Comparison of ENCODE assay signal across 8 cellular contexts in genomic region chr9:130433168-130433946, GRCh38. TPM values are rescaled to one million over a fixed set of nuclear protein-coding genes. Genes with fewer than 3 reads are reported as not detected.
DNase-seq lines count a peak whose midpoint lies in the region; ATAC-seq and TF ChIP-seq lines count a peak whose summit lies in the region.

No MANE protein-coding gene starts in this region.

- DNase-seq in COLO668 (lab: John Stamatoyannopoulos, UW; ENCODE audit: unreplicated experiment) (peak; percentile 44), HuH-7 (ENCODE audit: low spot score) (peak; percentile 94), heart right ventricle (peak in 1 of 2 donors; percentile 64), sigmoid colon (no peak), 8988T (no peak)
- peak; percentile 65 to 68 for DNase-seq in activated T-cell treated with anti-CD3 and anti-CD28 coated beads, Interleukin-2, amount 50 U/mL, for 72 hours

- peaks cover 0 to 14% (median 7%) of the 10 kb centered on the region in 9 donors for H3K4me1 ChIP-seq in heart right ventricle
- peaks cover 0 to 13% (median 11%) of the 10 kb centered on the region in 4 donors for H3K4me1 ChIP-seq in sigmoid colon

- peak; percentile 94 for ATAC-seq in activated T-cell treated with anti-CD3 and anti-CD28 coated beads, Interleukin-2, amount 50 U/mL, for 72 hours (replicated peaks in 1 of 2)
- ATAC-seq in heart right ventricle: peak; percentile 75 to 90 (median 84)
- no peak for ATAC-seq in HG03378 (IDR thresholded peaks at IDR 0.05; ENCODE audit: unreplicated experiment)
- ATAC-seq in GM21825 (IDR thresholded peaks at IDR 0.05; ENCODE audit: unreplicated experiment): no peak

- 7 to 12% methylated on average over 60 to 92 of the region's 92 CpGs for WGBS in heart right ventricle, 2 donors
- WGBS in sigmoid colon, 2 donors: 3 to 6% methylated on average over 92 of the region's 92 CpGs

- TF ChIP-seq CTCF in heart right ventricle (IDR thresholded peaks at IDR 0.05) (peak; percentile 50 to 83 (median 69)), sigmoid colon (IDR thresholded peaks at IDR 0.05) (peak in 3 of 4 experiments; percentile 29 to 76 (median 73))

- no peaks in the 10 kb centered on the region for H3K9me3 Mint-ChIP-seq in activated T-cell treated with anti-CD3 and anti-CD28 coated beads, Interleukin-2, amount 50 U/mL, for 72 hours

- TF ChIP-seq EP300 in sigmoid colon (IDR thresholded peaks at IDR 0.05): no peak

- no peaks in the 10 kb centered on the region for H3K36me3 ChIP-seq in heart right ventricle
- H3K36me3 ChIP-seq in sigmoid colon: peaks cover 0 to 29% (median 11%) of the 10 kb centered on the region in 4 donors

- no peak overlapping the region for H3K27ac Mint-ChIP-seq in activated T-cell treated with anti-CD3 and anti-CD28 coated beads, Interleukin-2, amount 50 U/mL, for 72 hours

- no peak overlapping the region for H3K27ac ChIP-seq in heart right ventricle
- H3K27ac ChIP-seq in sigmoid colon: peak overlapping the region in 2 of 4 donors; percentile 8 to 47

- peaks cover 9% of the 10 kb centered on the region for H3K4me1 Mint-ChIP-seq in activated T-cell treated with anti-CD3 and anti-CD28 coated beads, Interleukin-2, amount 50 U/mL, for 72 hours (ENCODE audit: low read depth)

- intact Hi-C loops in heart right ventricle (cut with DNase I): loop anchor here in 1 of 10 donors (10.0 kb wide), 1 partner anchor 59 kb away; no protein-coding TSS in a partner anchor
- intact Hi-C loops in sigmoid colon (cut with DNase I): no loop called here

- H3K4me3 Mint-ChIP-seq in activated T-cell treated with anti-CD3 and anti-CD28 coated beads, Interleukin-2, amount 50 U/mL, for 72 hours: peak overlapping the region; percentile 51 to 62

- TF ChIP-seq POLR2A in sigmoid colon (IDR thresholded peaks at IDR 0.05): no peak

- peaks cover 0 to 2% of the 10 kb centered on the region in 2 donors for H3K36me3 Mint-ChIP-seq in activated T-cell treated with anti-CD3 and anti-CD28 coated beads, Interleukin-2, amount 50 U/mL, for 72 hours (ENCODE audit: insufficient read depth in 2 of 2)

- H3K4me3 ChIP-seq in heart right ventricle: peak overlapping the region in 9 of 10 donors; percentile 5 to 50 (median 37)
- peak overlapping the region in 3 of 4 donors; percentile 31 to 44 (median 39) for H3K4me3 ChIP-seq in sigmoid colon

- H3K27me3 ChIP-seq in heart right ventricle (peaks cover 0 to 26% (median 18%) of the 10 kb centered on the region in 7 donors), sigmoid colon (peaks cover 0 to 6% (median 0%) of the 10 kb centered on the region in 3 donors)

- peaks cover 55% of the 10 kb centered on the region for H3K27me3 Mint-ChIP-seq in activated T-cell treated with anti-CD3 and anti-CD28 coated beads, Interleukin-2, amount 50 U/mL, for 72 hours (ENCODE audit: low read depth)

- H3K9me3 ChIP-seq in heart right ventricle: no peaks in the 10 kb centered on the region
- H3K9me3 ChIP-seq in sigmoid colon: no peaks in the 10 kb centered on the region

RNA-seq across cellular contexts. Expression of gene ASS1, which starts 11.4 kb away (rescaled TPM):
- total RNA-seq in activated T-cell treated with anti-CD3 and anti-CD28 coated beads, Interleukin-2, amount 50 U/mL, for 72 hours: 10 to 100 TPM; 58.0 to 58.4 TPM
- total RNA-seq in heart right ventricle (100 to 1,000 TPM in 1 of 10 donors, 10 to 100 TPM in 9; 27.4 to 116 (median 41.5) TPM), sigmoid colon (10 to 100 TPM; 65.8 to 84.2 (median 76.5) TPM)
- polyA plus RNA-seq in heart right ventricle (100 to 1,000 TPM in 1 of 2 donors, 10 to 100 TPM in 1; 74.9 to 147 TPM), sigmoid colon (1,000 to 10,000 TPM in 1 of 3 donors, 100 to 1,000 TPM in 2; 369 to 1,420 (median 483) TPM)

Comparison
In these comparisons a context has a peak if more than half of its experiments do, and no peak if none do; other contexts are left out.
1. DNase-seq: peak in COLO668 (single experiment), HuH-7 (single experiment) and activated T-cell treated with anti-CD3 and anti-CD28 coated beads, Interleukin-2, amount 50 U/mL, for 72 hours (2 of 2); none in sigmoid colon (single experiment) and 8988T (single experiment).
2. ATAC-seq: peak in activated T-cell treated with anti-CD3 and anti-CD28 coated beads, Interleukin-2, amount 50 U/mL, for 72 hours (2 of 2) and heart right ventricle (8 of 8); none in HG03378 (single experiment) and GM21825 (single experiment).